ENCODE assay signal across 27 cellular contexts in genomic region chr1:158649052-158649451, GRCh38. TPM values are rescaled to one million over a fixed set of nuclear protein-coding genes. Genes with fewer than 3 reads are reported as not detected.
DNase-seq lines count a peak whose midpoint lies in the region; ATAC-seq and TF ChIP-seq lines count a peak whose summit lies in the region.
"Had no signal": no experiment of that assay in that cellular context is flagged by ENCODE, and none has a peak within 500 bp of the region (broad histone marks: within the 10 kb centered on the region; RNA-seq: fewer than 3 reads in every experiment).

No MANE protein-coding gene starts in this region.

- H3K27me3 Mint-ChIP-seq in T-helper 17 cell (peaks cover 6% of the 10 kb centered on the region), neural progenitor cell (ENCODE audit: insufficient read depth, low read depth) (peaks cover 3% of the 10 kb centered on the region)
- peaks cover 4% of the 10 kb centered on the region for H3K27me3 Mint-ChIP-seq in activated naive CD4-positive, alpha-beta T cell treated with anti-CD3 and anti-CD28 coated beads, Interleukin-2, amount 10 ng/mL, durations not matched to agents 7 days and 5 days

- no peaks in the 10 kb centered on the region for H3F3A ChIP-seq in MM.1S (ENCODE audit: insufficient read depth, low read length)
- no peaks in the 10 kb centered on the region for H3F3A ChIP-seq in neural progenitor cell (ENCODE audit: low read depth)

- peak; percentile 58 for TF ChIP-seq CTCF in MM.1S (IDR thresholded peaks at IDR 0.05; ENCODE audit: low read length)
- TF ChIP-seq CTCF in neural progenitor cell (IDR thresholded peaks at IDR 0.05), result peak; percentile 9

- H3K36me3 Mint-ChIP-seq in T-helper 17 cell (ENCODE audit: low read depth), result peaks cover 3% of the 10 kb centered on the region
- no peaks in the 10 kb centered on the region for H3K36me3 Mint-ChIP-seq in neural progenitor cell
- no peaks in the 10 kb centered on the region for H3K36me3 Mint-ChIP-seq in activated naive CD4-positive, alpha-beta T cell treated with anti-CD3 and anti-CD28 coated beads, Interleukin-2, amount 10 ng/mL, durations not matched to agents 7 days and 5 days

- H2AFZ ChIP-seq in MM.1S (ENCODE audit: low read length) (peak overlapping the region; percentile 26; the same call in 1 of the 2 replicates), neural progenitor cell (replicated peaks) (no peak overlapping the region)

- no peaks in the 10 kb centered on the region for H3K79me2 ChIP-seq in MM.1S (ENCODE audit: low read length)
- H3K79me2 ChIP-seq in neural progenitor cell (ENCODE audit: low read depth), result no peaks in the 10 kb centered on the region

- no peak overlapping the region for H3K4me3 ChIP-seq in MM.1S (ENCODE audit: low read length)
- H3K4me3 ChIP-seq in neural progenitor cell, result no peak overlapping the region
- H3K4me3 ChIP-seq: A549, sigmoid colon, stomach, tibial nerve had no signal

- CTCF ChIA-PET in activated naive CD4-positive, alpha-beta T cell treated with anti-CD3 and anti-CD28 coated beads, Interleukin-2, amount 10 ng/mL, durations not matched to agents 7 days and 5 days (lab: Charles Lee), result no interaction called here

- H4K20me1 ChIP-seq in MM.1S (ENCODE audit: insufficient read depth, low read length) (no peaks in the 10 kb centered on the region), neural progenitor cell (ENCODE audit: low read depth) (no peaks in the 10 kb centered on the region)

- H3K4me2 ChIP-seq in MM.1S (ENCODE audit: low read depth, low read length), result no peak overlapping the region
- no peak overlapping the region for H3K4me2 ChIP-seq in neural progenitor cell
- H3K4me2 ChIP-seq: A549 had no signal

- H3K4me1 Mint-ChIP-seq in T-helper 17 cell, result peaks cover 22% of the 10 kb centered on the region
- H3K4me1 Mint-ChIP-seq in neural progenitor cell, result no peaks in the 10 kb centered on the region
- H3K4me1 Mint-ChIP-seq in activated naive CD4-positive, alpha-beta T cell treated with anti-CD3 and anti-CD28 coated beads, Interleukin-2, amount 10 ng/mL, durations not matched to agents 7 days and 5 days, result peaks cover 27% of the 10 kb centered on the region

- ATAC-seq in T-helper 17 cell (no peak), HG02678 (IDR thresholded peaks at IDR 0.05; ENCODE audit: unreplicated experiment) (no peak)
- ATAC-seq: A549, esophagus mucosa, HCT116 had no signal

- H3K27me3 ChIP-seq in MM.1S (replicated peaks; ENCODE audit: insufficient read depth, low read length) (no peaks in the 10 kb centered on the region), neural progenitor cell (no peaks in the 10 kb centered on the region)
- H3K27me3 ChIP-seq: sigmoid colon, stomach, tibial nerve had no signal

- no peaks in the 10 kb centered on the region for H3K9me2 ChIP-seq in MM.1S (replicated peaks; ENCODE audit: insufficient read depth, low read length)

- H3K27ac ChIP-seq in MM.1S (ENCODE audit: low read length), result no peak overlapping the region
- no peak overlapping the region for H3K27ac ChIP-seq in neural progenitor cell
- H3K27ac ChIP-seq: A549, sigmoid colon, stomach, tibial nerve had no signal

- no peaks in the 10 kb centered on the region for H3K9me3 ChIP-seq in MM.1S (replicated peaks; ENCODE audit: insufficient read depth, low read length)
- H3K9me3 ChIP-seq in T-helper 17 cell (ENCODE audit: control insufficient read depth, low read length, poor library complexity, severe bottlenecking), result no peaks in the 10 kb centered on the region
- no peaks in the 10 kb centered on the region for H3K9me3 ChIP-seq in neural progenitor cell (ENCODE audit: low read depth)
- H3K9me3 ChIP-seq: A549, sigmoid colon, stomach, tibial nerve had no signal

- H3K9ac ChIP-seq in MM.1S (ENCODE audit: low read length), result no peak overlapping the region
- H3K9ac ChIP-seq in neural progenitor cell, result no peak overlapping the region

- H3K36me3 ChIP-seq in MM.1S (replicated peaks; ENCODE audit: insufficient read depth, low read length) (no peaks in the 10 kb centered on the region), neural progenitor cell (no peaks in the 10 kb centered on the region)
- H3K36me3 ChIP-seq: sigmoid colon, stomach, tibial nerve had no signal

- H3K4me3 Mint-ChIP-seq in T-helper 17 cell (no peak overlapping the region), neural progenitor cell (no peak overlapping the region)
- H3K4me3 Mint-ChIP-seq in activated naive CD4-positive, alpha-beta T cell treated with anti-CD3 and anti-CD28 coated beads, Interleukin-2, amount 10 ng/mL, durations not matched to agents 7 days and 5 days, result no peak overlapping the region
- H3K4me3 Mint-ChIP-seq: nephron progenitor cell had no signal

- peak; percentile 17 for DNase-seq in NOMO-1 treated with DMSO at 0.1 percent for 48 hours (lab: John Stamatoyannopoulos, UW; ENCODE audit: unreplicated experiment)
- no peak for DNase-seq in NOMO-1 treated with dmso at 0.1 percent for 144 hours (lab: John Stamatoyannopoulos, UW; ENCODE audit: unreplicated experiment)
- DNase-seq in MM.1S, result peak; percentile 45
- no peak for DNase-seq in T-helper 17 cell
- DNase-seq in neural progenitor cell (ENCODE audit: low spot score), result no peak
- DNase-seq in kidney glomerular epithelial cell (lab: John Stamatoyannopoulos, UW), result no peak
- no peak for DNase-seq in activated naive CD4-positive, alpha-beta T cell treated with anti-CD3 and anti-CD28 coated beads, Interleukin-2, amount 10 ng/mL, durations not matched to agents 7 days and 5 days
- DNase-seq: activated CD4-positive, alpha-beta T cell treated with anti-CD3 and anti-CD28 coated beads, Interleukin-2, amount 50 U/mL, for 4 hours; activated CD8-positive, alpha-beta memory T cell treated with anti-CD3 and anti-CD28 coated beads, Interleukin-2, amount 50 U/mL, for 4 hours; Calu3; effector CD4-positive, alpha-beta T cell; foreskin melanocyte; Karpas-422; NCI-H2081; nephron progenitor cell; sigmoid colon; stimulated activated CD4-positive, alpha-beta T cell treated with anti-CD3 and anti-CD28 coated beads, Interleukin-15, amount 100 ng/mL, for 24 hours; stomach had no signal

- H3K4me1 ChIP-seq in MM.1S (ENCODE audit: low read length) (peaks cover 27% of the 10 kb centered on the region), neural progenitor cell (no peaks in the 10 kb centered on the region)
- H3K4me1 ChIP-seq: A549, sigmoid colon, stomach, tibial nerve had no signal

- H3K27ac Mint-ChIP-seq in T-helper 17 cell (peak overlapping the region; percentile 57), neural progenitor cell (no peak overlapping the region)
- H3K27ac Mint-ChIP-seq in activated naive CD4-positive, alpha-beta T cell treated with anti-CD3 and anti-CD28 coated beads, Interleukin-2, amount 10 ng/mL, durations not matched to agents 7 days and 5 days, result no peak overlapping the region
- H3K27ac Mint-ChIP-seq: nephron progenitor cell had no signal

- no peaks in the 10 kb centered on the region for H3K9me3 Mint-ChIP-seq in neural progenitor cell
- H3K9me3 Mint-ChIP-seq in activated naive CD4-positive, alpha-beta T cell treated with anti-CD3 and anti-CD28 coated beads, Interleukin-2, amount 10 ng/mL, durations not matched to agents 7 days and 5 days, result no peaks in the 10 kb centered on the region
- H3K9me3 Mint-ChIP-seq: nephron progenitor cell had no signal

RNA-seq across cellular contexts. Expression of gene SPTA1, which starts 37.5 kb away (rescaled TPM):
- total RNA-seq in T-helper 17 cell (not detected), neural progenitor cell (ENCODE audit: low replicate concordance) (not detected in 2 replicates)
- total RNA-seq: esophagus mucosa, HT-29, mononuclear cell had no signal

RNA-seq across cellular contexts. Expression of gene OR10Z1, which starts 44.0 kb away (rescaled TPM):
- total RNA-seq in T-helper 17 cell (not detected), neural progenitor cell (ENCODE audit: low replicate concordance) (not detected in 2 replicates)
- total RNA-seq: Calu3, esophagus mucosa, HT-29, lower leg skin, posterior vena cava, sigmoid colon, stomach, tibial nerve had no signal

RNA-seq across cellular contexts. Expression of gene OR6K2, which starts 51.4 kb away (rescaled TPM):
- total RNA-seq in T-helper 17 cell, result not detected
- not detected in 2 replicates for total RNA-seq in neural progenitor cell (ENCODE audit: low replicate concordance)
- total RNA-seq: Calu3, esophagus mucosa, HT-29, lower leg skin, mononuclear cell, posterior vena cava, sigmoid colon, stomach, tibial nerve had no signal

Comparison
In these comparisons a context has a peak if more than half of its experiments do, and no peak if none do; other contexts are left out.
1. DNase-seq: peak in NOMO-1 treated with DMSO at 0.1 percent for 48 hours (single experiment) and MM.1S (single experiment); none in NOMO-1 treated with dmso at 0.1 percent for 144 hours (single experiment), T-helper 17 cell (0 of 3), neural progenitor cell (single experiment), kidney glomerular epithelial cell (single experiment) and activated naive CD4-positive, alpha-beta T cell treated with anti-CD3 and anti-CD28 coated beads, Interleukin-2, amount 10 ng/mL, durations not matched to agents 7 days and 5 days (single experiment).